ENCODE assay signal across 18 cellular contexts in genomic region chr2:120743657-120744056, GRCh38. TPM values are rescaled to one million over a fixed set of nuclear protein-coding genes. Genes with fewer than 3 reads are reported as not detected.
"Had no signal": no experiment of that assay in that cellular context is flagged by ENCODE, and none has a peak within 500 bp of the region (broad histone marks: within the 10 kb centered on the region; RNA-seq: fewer than 3 reads in every experiment).

No MANE protein-coding gene starts in this region.

- H3K36me3 ChIP-seq: heart left ventricle had no signal

- DNase-seq: activated B cell treated with CpG ODN at 0.5 μM for 24 hours; activated CD4-positive, alpha-beta T cell treated with anti-CD3 and anti-CD28 coated beads for 4 hours; activated CD8-positive, alpha-beta T cell treated with anti-CD3 and anti-CD28 coated beads, Interleukin-2, amount 10 ng/mL, durations not matched to agents 7 days and 5 days; activated effector memory CD4-positive, alpha-beta T cell treated with Interleukin-2 at 50 U/mL for 16 hours; activated naive CD4-positive, alpha-beta T cell treated with anti-CD3 and anti-CD28 coated beads for 36 hours; activated naive CD8-positive, alpha-beta T cell treated with anti-CD3 and anti-CD28 coated beads, Interleukin-2, amount 10 ng/mL, durations not matched to agents 7 days and 5 days; activated T-cell treated with anti-CD3 and anti-CD28 coated beads, Interleukin-2, amount 50 U/mL, for 48 hours; amniotic stem cell; cortex of kidney; occipital lobe; posterior cingulate gyrus; small intestine; stimulated activated CD4-positive, alpha-beta T cell treated with anti-CD3 and anti-CD28 coated beads, Interleukin-15, amount 100 ng/mL, for 24 hours; stimulated activated naive CD4-positive, alpha-beta T cell treated with Interleukin-2 at 50 U/mL for 16 hours; T-helper 9 cell had no signal

- H3K9me3 ChIP-seq: heart left ventricle had no signal

- H3K27ac ChIP-seq: epithelial cell of prostate, heart left ventricle had no signal

- H3K4me3 ChIP-seq: heart left ventricle had no signal

RNA-seq across cellular contexts. Expression of gene GLI2, which starts 8.0 kb away (rescaled TPM):
- total RNA-seq: activated B cell treated with CpG ODN at 0.5 μM for 24 hours; activated naive CD4-positive, alpha-beta T cell treated with anti-CD3 and anti-CD28 coated beads for 36 hours; mononuclear cell had no signal
